23 cellular contexts compared by ENCODE assay signal in the genomic region with DNA sequence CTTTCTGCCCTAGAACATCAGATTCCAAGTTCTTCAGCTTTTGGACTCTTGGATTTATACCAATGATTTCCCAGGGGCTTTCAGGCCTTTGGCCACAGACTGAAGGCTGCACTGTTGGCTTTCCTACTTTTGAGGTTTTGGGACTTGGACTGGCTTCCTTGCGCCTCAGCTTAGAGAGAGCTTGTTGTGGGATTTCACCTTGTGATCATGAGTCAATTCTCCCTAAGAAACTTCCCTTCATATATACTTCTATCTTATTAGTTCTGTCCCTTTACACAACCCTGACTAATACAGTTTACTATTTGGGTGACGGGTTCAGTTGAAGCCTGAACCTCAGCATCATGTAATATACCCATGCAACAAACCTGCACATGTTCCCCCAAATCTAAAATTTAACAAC.
"Had no signal": no experiment of that assay in that cellular context is flagged by ENCODE, and none has a peak within 500 bp of the region (broad histone marks: within the 10 kb centered on the region; RNA-seq: fewer than 3 reads in every experiment).

No MANE protein-coding gene starts in this region.

- H2AFZ ChIP-seq: hepatocyte had no signal

- H3K36me3 ChIP-seq: cardiac muscle cell, left ventricle myocardium inferior, pancreas, suprapubic skin, tibial nerve had no signal

- H3K27ac ChIP-seq: cardiac muscle cell, hepatocyte, left ventricle myocardium inferior, pancreas, psoas muscle, suprapubic skin, tibial nerve had no signal

- H3K4me2 ChIP-seq: hepatocyte had no signal

- H3K4me1 Mint-ChIP-seq: activated CD4-positive, alpha-beta memory T cell treated with anti-CD3 and anti-CD28 coated beads, Interleukin-2, amount 10 ng/mL, durations not matched to agents 7 days and 5 days; activated naive CD8-positive, alpha-beta T cell treated with anti-CD3 and anti-CD28 coated beads, Interleukin-2, amount 10 ng/mL, durations not matched to agents 7 days and 5 days; immature natural killer cell; stimulated activated naive CD8-positive, alpha-beta T cell treated with anti-CD3 and anti-CD28 coated beads, Interleukin-15, amount 100 ng/mL, for 72 hours had no signal

- H3K9me3 ChIP-seq: pancreas, psoas muscle had no signal

- H3K27me3 Mint-ChIP-seq: natural killer cell treated with Interleukin-12 subunit alpha and Interleukin-12 subunit beta and Interleukin-15 and Interleukin-18, amount 100 ng/mL, for 72 hours had no signal

- H3K4me1 ChIP-seq: left ventricle myocardium inferior, pancreas, psoas muscle, suprapubic skin, tibial nerve had no signal

- H3K9me3 Mint-ChIP-seq: activated CD4-positive, alpha-beta memory T cell treated with anti-CD3 and anti-CD28 coated beads, Interleukin-2, amount 10 ng/mL, durations not matched to agents 7 days and 5 days had no signal

- H3K79me2 ChIP-seq: hepatocyte had no signal

- H3K27me3 ChIP-seq: cardiac muscle cell, hepatocyte, pancreas, suprapubic skin, tibial nerve had no signal

- DNase-seq: activated CD4-positive, alpha-beta memory T cell treated with anti-CD3 and anti-CD28 coated beads, Interleukin-2, amount 10 ng/mL, durations not matched to agents 7 days and 5 days; activated CD4-positive, alpha-beta T cell treated with anti-CD3 and anti-CD28 coated beads, Interleukin-2, amount 10 ng/mL, durations not matched to agents 24 days and 14 days; activated effector memory CD4-positive, alpha-beta T cell treated with Interleukin-2 at 50 U/mL for 16 hours; activated naive CD4-positive, alpha-beta T cell treated with anti-CD3 and anti-CD28 coated beads for 36 hours; activated naive CD8-positive, alpha-beta T cell treated with anti-CD3 and anti-CD28 coated beads, Interleukin-2, amount 10 ng/mL, durations not matched to agents 7 days and 5 days; activated T-cell treated with anti-CD3 and anti-CD28 coated beads, Interleukin-2, amount 50 U/mL, for 72 hours; amygdala; effector memory CD4-positive, alpha-beta T cell; foreskin fibroblast; immature natural killer cell; left ventricle myocardium inferior; midbrain; pancreas; psoas muscle; right cardiac atrium; stimulated activated CD4-positive, alpha-beta T cell treated with anti-CD3 and anti-CD28 coated beads, Interleukin-12 subunit alpha, Interleukin-12 subunit beta, amount 100 ng/mL, for 4 hours; stimulated activated naive CD8-positive, alpha-beta T cell treated with anti-CD3 and anti-CD28 coated beads, Interleukin-15, amount 100 ng/mL, for 72 hours; T1000 had no signal

- H3K27ac Mint-ChIP-seq: activated CD4-positive, alpha-beta memory T cell treated with anti-CD3 and anti-CD28 coated beads, Interleukin-2, amount 10 ng/mL, durations not matched to agents 7 days and 5 days; activated CD4-positive, alpha-beta T cell treated with anti-CD3 and anti-CD28 coated beads, Interleukin-2, amount 10 ng/mL, durations not matched to agents 24 days and 14 days; activated naive CD4-positive, alpha-beta T cell treated with anti-CD3 and anti-CD28 coated beads for 36 hours; activated naive CD8-positive, alpha-beta T cell treated with anti-CD3 and anti-CD28 coated beads, Interleukin-2, amount 10 ng/mL, durations not matched to agents 7 days and 5 days; activated T-cell treated with anti-CD3 and anti-CD28 coated beads, Interleukin-2, amount 50 U/mL, for 72 hours; immature natural killer cell; natural killer cell treated with Interleukin-12 subunit alpha and Interleukin-12 subunit beta and Interleukin-15 and Interleukin-18, amount 100 ng/mL, for 72 hours; stimulated activated naive CD8-positive, alpha-beta T cell treated with anti-CD3 and anti-CD28 coated beads, Interleukin-15, amount 100 ng/mL, for 72 hours had no signal

- H3K4me3 Mint-ChIP-seq: activated CD4-positive, alpha-beta memory T cell treated with anti-CD3 and anti-CD28 coated beads, Interleukin-2, amount 10 ng/mL, durations not matched to agents 7 days and 5 days; activated CD4-positive, alpha-beta T cell treated with anti-CD3 and anti-CD28 coated beads, Interleukin-2, amount 10 ng/mL, durations not matched to agents 24 days and 14 days; activated naive CD4-positive, alpha-beta T cell treated with anti-CD3 and anti-CD28 coated beads for 36 hours; activated naive CD8-positive, alpha-beta T cell treated with anti-CD3 and anti-CD28 coated beads, Interleukin-2, amount 10 ng/mL, durations not matched to agents 7 days and 5 days; activated T-cell treated with anti-CD3 and anti-CD28 coated beads, Interleukin-2, amount 50 U/mL, for 72 hours; immature natural killer cell; natural killer cell treated with Interleukin-12 subunit alpha and Interleukin-12 subunit beta and Interleukin-15 and Interleukin-18, amount 100 ng/mL, for 72 hours; stimulated activated naive CD8-positive, alpha-beta T cell treated with anti-CD3 and anti-CD28 coated beads, Interleukin-15, amount 100 ng/mL, for 72 hours had no signal

- H3K4me3 ChIP-seq: cardiac muscle cell, hepatocyte, left ventricle myocardium inferior, pancreas, psoas muscle, suprapubic skin, tibial nerve had no signal

- H3K36me3 Mint-ChIP-seq: activated naive CD8-positive, alpha-beta T cell treated with anti-CD3 and anti-CD28 coated beads, Interleukin-2, amount 10 ng/mL, durations not matched to agents 7 days and 5 days; immature natural killer cell had no signal
